1 cellular context compared by ENCODE assay signal in the genomic region with DNA sequence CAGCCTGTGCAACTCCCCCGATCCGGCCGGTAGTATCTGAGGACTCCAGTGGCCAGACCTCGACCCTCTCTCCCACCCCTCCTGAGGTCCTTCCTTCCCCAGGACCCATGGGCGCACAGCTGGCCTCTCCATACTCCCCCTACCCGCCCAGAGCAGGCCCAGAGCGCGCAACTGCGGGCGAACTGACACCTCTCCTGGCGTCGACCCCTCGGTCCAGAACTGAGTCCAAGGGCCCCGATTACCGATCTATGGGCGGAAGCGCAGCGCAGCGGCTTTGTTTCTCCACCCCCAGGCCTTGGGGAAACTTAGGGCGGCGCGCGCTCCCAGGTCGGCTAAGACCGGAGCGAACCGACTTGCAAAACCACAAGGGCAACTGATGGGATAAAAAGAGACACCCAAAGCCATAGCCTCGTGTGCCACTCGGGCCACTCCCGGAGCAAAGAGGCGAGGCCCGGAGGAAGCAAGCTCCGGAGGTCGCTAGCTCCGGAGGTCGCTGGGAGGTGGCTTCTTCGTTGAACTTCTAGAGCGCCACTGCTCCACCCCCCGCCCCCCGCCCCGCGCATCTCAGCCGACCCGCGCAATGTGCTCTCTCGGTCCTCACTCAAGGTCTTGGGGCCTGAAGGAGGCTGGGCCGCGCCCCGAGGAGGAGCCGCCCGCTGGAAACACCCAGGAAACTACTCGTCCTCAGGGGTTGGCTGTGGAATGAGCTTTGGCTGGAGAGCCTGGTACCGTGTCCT.
TF ChIP-seq lines count a peak whose summit lies in the region.

No MANE protein-coding gene starts in this region.

TF ChIP-seq in K562, 482 proteins besides CTCF, POLR2A, EP300 and RAD21 (continues in another document):
- TF ChIP-seq NBN (IDR thresholded peaks at IDR 0.05; ENCODE audit: low read depth) (no peak), NR2C1 (IDR thresholded peaks at IDR 0.05) (no peak), NR2C1 (tag; IDR thresholded peaks at IDR 0.05) (peak; percentile 30; the same call in 1 of the 2 replicates), HNRNPH1 (optimal IDR thresholded peaks at IDR 0.05; ENCODE audit: low read depth, low read length) (no peak), HDAC1 (IDR thresholded peaks at IDR 0.05) (no peak), BDP1 (IDR thresholded peaks at IDR 0.05; ENCODE audit: insufficient read depth, insufficient read length) (no peak), EGR1 (conservative IDR thresholded peaks at IDR 0.05) (no peak), SREBF1 (IDR thresholded peaks at IDR 0.05; ENCODE audit: borderline replicate concordance, low read depth, low read length) (no peak), ZFP30 (CRISPR knock-in tag; IDR thresholded peaks at IDR 0.05; ENCODE audit: borderline replicate concordance) (no peak), KLF1 (tag; IDR thresholded peaks at IDR 0.05) (no peak), PTTG1 (tag; IDR thresholded peaks at IDR 0.05; ENCODE audit: low read depth) (no peak), MTF1 (CRISPR knock-in tag; IDR thresholded peaks at IDR 0.05; ENCODE audit: borderline replicate concordance) (no peak), ZBED1 (IDR thresholded peaks at IDR 0.05) (no peak), SOX6 (IDR thresholded peaks at IDR 0.05) (no peak), MYC (IDR thresholded peaks at IDR 0.05; ENCODE audit: low read depth, low read length) (peak; percentile 54), MYC (CRISPR knock-in tag; IDR thresholded peaks at IDR 0.05; ENCODE audit: borderline replicate concordance, low read depth) (no peak), SRSF1 (IDR thresholded peaks at IDR 0.05; ENCODE audit: low read depth, low read length) (no peak), E2F3 (CRISPR knock-in tag; IDR thresholded peaks at IDR 0.05) (0 out of 2 replicates have a peak, but pooled peaks have one; percentile 55), TAF1 (IDR thresholded peaks at IDR 0.05; ENCODE audit: control insufficient read depth, extremely low read depth, insufficient read depth, low read length, severe bottlenecking) (no peak), XRCC5 (IDR thresholded peaks at IDR 0.05; ENCODE audit: low read depth, low read length) (no peak), PURB (CRISPR knock-in tag; IDR thresholded peaks at IDR 0.05; ENCODE audit: low read depth) (no peak), POLR3A (IDR thresholded peaks at IDR 0.05; ENCODE audit: borderline replicate concordance, extremely low read depth, insufficient read depth, insufficient read length) (no peak), SMARCE1 (IDR thresholded peaks at IDR 0.05) (no peak), SRSF9 (IDR thresholded peaks at IDR 0.05; ENCODE audit: borderline replicate concordance, low read depth, low read length) (no peak), FOXK1 (CRISPR knock-in tag; IDR thresholded peaks at IDR 0.05; ENCODE audit: borderline replicate concordance) (no peak), ZNF134 (CRISPR knock-in tag; conservative IDR thresholded peaks at IDR 0.05) (0 out of 2 replicates have a peak, but pooled peaks have one; percentile 23), TAF9B (IDR thresholded peaks at IDR 0.05; ENCODE audit: partially characterized antibody) (no peak), MEF2D (tag; conservative IDR thresholded peaks at IDR 0.05; ENCODE audit: low read depth) (no peak), HDAC2 (IDR thresholded peaks at IDR 0.05) (no peak), TEAD1 (CRISPR knock-in tag; IDR thresholded peaks at IDR 0.05) (no peak), PHF21A (IDR thresholded peaks at IDR 0.05; ENCODE audit: borderline replicate concordance, low read depth) (no peak), GABPA (tag; conservative IDR thresholded peaks at IDR 0.05; ENCODE audit: low read depth) (peak; percentile 35; the same call in 1 of the 2 replicates), ZNF780A (CRISPR knock-in tag; IDR thresholded peaks at IDR 0.05) (no peak), ZNF12 (CRISPR knock-in tag; IDR thresholded peaks at IDR 0.05) (no peak), DDX20 (tag; IDR thresholded peaks at IDR 0.05; ENCODE audit: low read depth) (no peak), PHB (CRISPR knock-in tag; IDR thresholded peaks at IDR 0.05) (no peak), ZBTB17 (CRISPR knock-in tag; IDR thresholded peaks at IDR 0.05) (peak; percentile 84), DPF2 (IDR thresholded peaks at IDR 0.05) (no peak), PTBP1 (IDR thresholded peaks at IDR 0.05; ENCODE audit: low read depth, low read length) (no peak), KDM2B (CRISPR knock-in tag; IDR thresholded peaks at IDR 0.05) (no peak), NCOA2 (IDR thresholded peaks at IDR 0.05; ENCODE audit: partially characterized antibody in 2 of 2) (no peak), ERF (CRISPR knock-in tag; IDR thresholded peaks at IDR 0.05) (no peak), ZNF584 (CRISPR knock-in tag; IDR thresholded peaks at IDR 0.05; ENCODE audit: low read depth) (peak; percentile 86), CREBBP (IDR thresholded peaks at IDR 0.05; ENCODE audit: low read depth, low read length) (no peak), MIER1 (IDR thresholded peaks at IDR 0.05; ENCODE audit: low read depth) (no peak), ETS2 (tag; IDR thresholded peaks at IDR 0.05; ENCODE audit: borderline replicate concordance, poor library complexity, severe bottlenecking) (no peak), RAD51 (IDR thresholded peaks at IDR 0.05; ENCODE audit: borderline replicate concordance, low read depth) (no peak), TRIM28 (IDR thresholded peaks at IDR 0.05) (no peak), NR2C2 (CRISPR knock-in tag; IDR thresholded peaks at IDR 0.05) (no peak), NR2C2 (tag; IDR thresholded peaks at IDR 0.05) (peak; percentile 52; the same call in 1 of the 2 replicates), HEY1 (CRISPR knock-in tag; IDR thresholded peaks at IDR 0.05; ENCODE audit: borderline replicate concordance) (no peak), ZNF232 (CRISPR knock-in tag; IDR thresholded peaks at IDR 0.05) (no peak), FOXA1 (IDR thresholded peaks at IDR 0.05; ENCODE audit: borderline replicate concordance) (no peak), EP400 (IDR thresholded peaks at IDR 0.05) (peak; percentile 47), DIDO1 (tag; IDR thresholded peaks at IDR 0.05; ENCODE audit: low read depth) (no peak), GTF2E2 (tag; IDR thresholded peaks at IDR 0.05) (no peak; the same call in 1 of the 2 replicates), CREM (IDR thresholded peaks at IDR 0.05; ENCODE audit: low read depth) (no peak), ZFP36 (IDR thresholded peaks at IDR 0.05; ENCODE audit: low read depth, low read length, partially characterized antibody) (no peak), HIVEP1 (CRISPR knock-in tag; IDR thresholded peaks at IDR 0.05) (no peak), ZNF695 (CRISPR knock-in tag; IDR thresholded peaks at IDR 0.05) (no peak), STAG1 (CRISPR knock-in tag; IDR thresholded peaks at IDR 0.05; ENCODE audit: borderline replicate concordance) (no peak), ZNF140 (CRISPR knock-in tag; IDR thresholded peaks at IDR 0.05) (no peak), MCM7 (IDR thresholded peaks at IDR 0.05) (no peak)
- TF ChIP-seq, protein P1, sequence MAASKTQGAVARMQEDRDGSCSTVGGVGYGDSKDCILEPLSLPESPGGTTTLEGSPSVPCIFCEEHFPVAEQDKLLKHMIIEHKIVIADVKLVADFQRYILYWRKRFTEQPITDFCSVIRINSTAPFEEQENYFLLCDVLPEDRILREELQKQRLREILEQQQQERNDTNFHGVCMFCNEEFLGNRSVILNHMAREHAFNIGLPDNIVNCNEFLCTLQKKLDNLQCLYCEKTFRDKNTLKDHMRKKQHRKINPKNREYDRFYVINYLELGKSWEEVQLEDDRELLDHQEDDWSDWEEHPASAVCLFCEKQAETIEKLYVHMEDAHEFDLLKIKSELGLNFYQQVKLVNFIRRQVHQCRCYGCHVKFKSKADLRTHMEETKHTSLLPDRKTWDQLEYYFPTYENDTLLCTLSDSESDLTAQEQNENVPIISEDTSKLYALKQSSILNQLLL (CRISPR knock-in tag; IDR thresholded peaks at IDR 0.05; ENCODE audit: borderline replicate concordance) = no peak
- TF ChIP-seq, protein P2, sequence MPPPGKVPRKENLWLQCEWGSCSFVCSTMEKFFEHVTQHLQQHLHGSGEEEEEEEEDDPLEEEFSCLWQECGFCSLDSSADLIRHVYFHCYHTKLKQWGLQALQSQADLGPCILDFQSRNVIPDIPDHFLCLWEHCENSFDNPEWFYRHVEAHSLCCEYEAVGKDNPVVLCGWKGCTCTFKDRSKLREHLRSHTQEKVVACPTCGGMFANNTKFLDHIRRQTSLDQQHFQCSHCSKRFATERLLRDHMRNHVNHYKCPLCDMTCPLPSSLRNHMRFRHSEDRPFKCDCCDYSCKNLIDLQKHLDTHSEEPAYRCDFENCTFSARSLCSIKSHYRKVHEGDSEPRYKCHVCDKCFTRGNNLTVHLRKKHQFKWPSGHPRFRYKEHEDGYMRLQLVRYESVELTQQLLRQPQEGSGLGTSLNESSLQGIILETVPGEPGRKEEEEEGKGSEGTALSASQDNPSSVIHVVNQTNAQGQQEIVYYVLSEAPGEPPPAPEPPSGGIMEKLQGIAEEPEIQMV (tag; conservative IDR thresholded peaks at IDR 0.05; ENCODE audit: low read depth) = no peak
- TF ChIP-seq, protein P3, sequence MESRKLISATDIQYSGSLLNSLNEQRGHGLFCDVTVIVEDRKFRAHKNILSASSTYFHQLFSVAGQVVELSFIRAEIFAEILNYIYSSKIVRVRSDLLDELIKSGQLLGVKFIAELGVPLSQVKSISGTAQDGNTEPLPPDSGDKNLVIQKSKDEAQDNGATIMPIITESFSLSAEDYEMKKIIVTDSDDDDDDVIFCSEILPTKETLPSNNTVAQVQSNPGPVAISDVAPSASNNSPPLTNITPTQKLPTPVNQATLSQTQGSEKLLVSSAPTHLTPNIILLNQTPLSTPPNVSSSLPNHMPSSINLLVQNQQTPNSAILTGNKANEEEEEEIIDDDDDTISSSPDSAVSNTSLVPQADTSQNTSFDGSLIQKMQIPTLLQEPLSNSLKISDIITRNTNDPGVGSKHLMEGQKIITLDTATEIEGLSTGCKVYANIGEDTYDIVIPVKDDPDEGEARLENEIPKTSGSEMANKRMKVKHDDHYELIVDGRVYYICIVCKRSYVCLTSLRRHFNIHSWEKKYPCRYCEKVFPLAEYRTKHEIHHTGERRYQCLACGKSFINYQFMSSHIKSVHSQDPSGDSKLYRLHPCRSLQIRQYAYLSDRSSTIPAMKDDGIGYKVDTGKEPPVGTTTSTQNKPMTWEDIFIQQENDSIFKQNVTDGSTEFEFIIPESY (CRISPR knock-in tag; IDR thresholded peaks at IDR 0.05) = peak; percentile 37; the same call in 1 of the 2 replicates
- TF ChIP-seq, protein P4, sequence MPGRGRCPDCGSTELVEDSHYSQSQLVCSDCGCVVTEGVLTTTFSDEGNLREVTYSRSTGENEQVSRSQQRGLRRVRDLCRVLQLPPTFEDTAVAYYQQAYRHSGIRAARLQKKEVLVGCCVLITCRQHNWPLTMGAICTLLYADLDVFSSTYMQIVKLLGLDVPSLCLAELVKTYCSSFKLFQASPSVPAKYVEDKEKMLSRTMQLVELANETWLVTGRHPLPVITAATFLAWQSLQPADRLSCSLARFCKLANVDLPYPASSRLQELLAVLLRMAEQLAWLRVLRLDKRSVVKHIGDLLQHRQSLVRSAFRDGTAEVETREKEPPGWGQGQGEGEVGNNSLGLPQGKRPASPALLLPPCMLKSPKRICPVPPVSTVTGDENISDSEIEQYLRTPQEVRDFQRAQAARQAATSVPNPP (IDR thresholded peaks at IDR 0.05; ENCODE audit: borderline replicate concordance, insufficient read depth, insufficient read length) = no peak
- TF ChIP-seq, protein P5, sequence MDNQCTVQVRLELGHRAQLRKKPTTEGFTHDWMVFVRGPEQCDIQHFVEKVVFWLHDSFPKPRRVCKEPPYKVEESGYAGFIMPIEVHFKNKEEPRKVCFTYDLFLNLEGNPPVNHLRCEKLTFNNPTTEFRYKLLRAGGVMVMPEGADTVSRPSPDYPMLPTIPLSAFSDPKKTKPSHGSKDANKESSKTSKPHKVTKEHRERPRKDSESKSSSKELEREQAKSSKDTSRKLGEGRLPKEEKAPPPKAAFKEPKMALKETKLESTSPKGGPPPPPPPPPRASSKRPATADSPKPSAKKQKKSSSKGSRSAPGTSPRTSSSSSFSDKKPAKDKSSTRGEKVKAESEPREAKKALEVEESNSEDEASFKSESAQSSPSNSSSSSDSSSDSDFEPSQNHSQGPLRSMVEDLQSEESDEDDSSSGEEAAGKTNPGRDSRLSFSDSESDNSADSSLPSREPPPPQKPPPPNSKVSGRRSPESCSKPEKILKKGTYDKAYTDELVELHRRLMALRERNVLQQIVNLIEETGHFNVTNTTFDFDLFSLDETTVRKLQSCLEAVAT (IDR thresholded peaks at IDR 0.05) = no peak
- TF ChIP-seq, protein P6, sequence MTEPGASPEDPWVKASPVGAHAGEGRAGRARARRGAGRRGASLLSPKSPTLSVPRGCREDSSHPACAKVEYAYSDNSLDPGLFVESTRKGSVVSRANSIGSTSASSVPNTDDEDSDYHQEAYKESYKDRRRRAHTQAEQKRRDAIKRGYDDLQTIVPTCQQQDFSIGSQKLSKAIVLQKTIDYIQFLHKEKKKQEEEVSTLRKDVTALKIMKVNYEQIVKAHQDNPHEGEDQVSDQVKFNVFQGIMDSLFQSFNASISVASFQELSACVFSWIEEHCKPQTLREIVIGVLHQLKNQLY (CRISPR knock-in tag; conservative IDR thresholded peaks at IDR 0.05) = no peak
- TF ChIP-seq, protein P7, sequence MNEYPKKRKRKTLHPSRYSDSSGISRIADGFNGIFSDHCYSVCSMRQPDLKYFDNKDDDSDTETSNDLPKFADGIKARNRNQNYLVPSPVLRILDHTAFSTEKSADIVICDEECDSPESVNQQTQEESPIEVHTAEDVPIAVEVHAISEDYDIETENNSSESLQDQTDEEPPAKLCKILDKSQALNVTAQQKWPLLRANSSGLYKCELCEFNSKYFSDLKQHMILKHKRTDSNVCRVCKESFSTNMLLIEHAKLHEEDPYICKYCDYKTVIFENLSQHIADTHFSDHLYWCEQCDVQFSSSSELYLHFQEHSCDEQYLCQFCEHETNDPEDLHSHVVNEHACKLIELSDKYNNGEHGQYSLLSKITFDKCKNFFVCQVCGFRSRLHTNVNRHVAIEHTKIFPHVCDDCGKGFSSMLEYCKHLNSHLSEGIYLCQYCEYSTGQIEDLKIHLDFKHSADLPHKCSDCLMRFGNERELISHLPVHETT (CRISPR knock-in tag; conservative IDR thresholded peaks at IDR 0.05 in 1 of 2, IDR thresholded peaks at IDR 0.05 in 1 of 2) = peak in 1 of 2 experiments; percentile 58; a peak in 1 of 4 replicates
- TF ChIP-seq, protein P8, sequence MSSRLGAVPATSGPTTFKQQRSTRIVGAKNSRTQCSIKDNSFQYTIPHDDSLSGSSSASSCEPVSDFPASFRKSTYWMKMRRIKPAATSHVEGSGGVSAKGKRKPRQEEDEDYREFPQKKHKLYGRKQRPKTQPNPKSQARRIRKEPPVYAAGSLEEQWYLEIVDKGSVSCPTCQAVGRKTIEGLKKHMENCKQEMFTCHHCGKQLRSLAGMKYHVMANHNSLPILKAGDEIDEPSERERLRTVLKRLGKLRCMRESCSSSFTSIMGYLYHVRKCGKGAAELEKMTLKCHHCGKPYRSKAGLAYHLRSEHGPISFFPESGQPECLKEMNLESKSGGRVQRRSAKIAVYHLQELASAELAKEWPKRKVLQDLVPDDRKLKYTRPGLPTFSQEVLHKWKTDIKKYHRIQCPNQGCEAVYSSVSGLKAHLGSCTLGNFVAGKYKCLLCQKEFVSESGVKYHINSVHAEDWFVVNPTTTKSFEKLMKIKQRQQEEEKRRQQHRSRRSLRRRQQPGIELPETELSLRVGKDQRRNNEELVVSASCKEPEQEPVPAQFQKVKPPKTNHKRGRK (tag; IDR thresholded peaks at IDR 0.05) = no peak
